ENCODE assay signal across 20 cellular contexts in the genomic region with DNA sequence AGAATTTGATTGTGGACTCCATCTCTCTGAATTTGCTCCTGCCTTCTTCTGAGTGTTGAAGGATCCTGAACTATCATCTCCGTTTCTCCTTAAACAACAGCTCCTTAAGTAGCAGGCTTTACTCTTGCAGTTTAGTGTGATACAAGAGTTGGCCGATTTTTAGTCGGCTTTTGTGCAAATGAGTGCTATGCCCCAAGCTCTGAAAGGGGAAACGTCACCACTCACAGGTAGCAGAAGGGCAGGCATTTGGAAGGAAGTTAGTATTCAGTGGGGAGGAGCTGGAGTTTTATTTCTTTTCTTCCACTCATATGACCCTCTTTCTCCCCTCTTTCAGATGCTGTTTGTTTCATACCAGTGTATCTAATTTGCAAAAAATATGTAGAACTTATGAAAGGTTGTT. TPM values are rescaled to one million over a fixed set of nuclear protein-coding genes. Genes with fewer than 3 reads are reported as not detected.
DNase-seq lines count a peak whose midpoint lies in the region; ATAC-seq, FAIRE-seq and TF ChIP-seq lines count a peak whose summit lies in the region.
"Had no signal": no experiment of that assay in that cellular context is flagged by ENCODE, and none has a peak within 500 bp of the region (broad histone marks: within the 10 kb centered on the region; RNA-seq: fewer than 3 reads in every experiment).

No MANE protein-coding gene starts in this region.

- no peak overlapping the region for H2AFZ ChIP-seq in Karpas-422 (ENCODE audit: low read length)
- peak overlapping the region; percentile 2; the same call in 1 of the 2 replicates for H2AFZ ChIP-seq in K562 (ENCODE audit: low read depth, low read length)

- no peak overlapping the region for H3K4me3 Mint-ChIP-seq in nephron progenitor cell
- H3K4me3 Mint-ChIP-seq in effector memory CD8-positive, alpha-beta T cell: no peak overlapping the region
- no peak overlapping the region for H3K4me3 Mint-ChIP-seq in CD8-positive, alpha-beta T cell
- H3K4me3 Mint-ChIP-seq: CD4-positive, CD25-positive, alpha-beta regulatory T cell; HFFc6 had no signal

- H3K27me3 ChIP-seq in Karpas-422 (ENCODE audit: low read length) (no peaks in the 10 kb centered on the region), K562 (ENCODE audit: control insufficient read depth in 2 of 2, insufficient read depth in 2 of 2, low read length in 2 of 2) (no peaks in the 10 kb centered on the region)
- no peaks in the 10 kb centered on the region for H3K27me3 ChIP-seq in CD8-positive, alpha-beta T cell (ENCODE audit: insufficient read depth, low read length)

- peaks cover 11% of the 10 kb centered on the region for H3K27me3 Mint-ChIP-seq in nephron progenitor cell (ENCODE audit: low read depth, poor library complexity)
- peaks cover 26 to 38% of the 10 kb centered on the region in 2 donors for H3K27me3 Mint-ChIP-seq in effector memory CD8-positive, alpha-beta T cell
- H3K27me3 Mint-ChIP-seq in CD8-positive, alpha-beta T cell (ENCODE audit: low read depth): peaks cover 7% of the 10 kb centered on the region

- H4K20me1 ChIP-seq in Karpas-422 (ENCODE audit: insufficient read depth, low read depth, low read length) (no peaks in the 10 kb centered on the region), K562 (replicated peaks; ENCODE audit: control insufficient read depth, insufficient read depth, low read length) (no peaks in the 10 kb centered on the region)

- DNase-seq in Karpas-422 (peak; percentile 61), K562 (ENCODE audit: extremely low read depth in 1 of 4, low spot score in 3 of 4) (no peak), nephron progenitor cell (no peak), Ammon's horn (ENCODE audit: low spot score) (no peak)
- no peak for DNase-seq in activated CD8-positive, alpha-beta memory T cell treated with anti-CD3 and anti-CD28 coated beads for 24 hours
- no peak for DNase-seq in effector memory CD8-positive, alpha-beta T cell
- no peak for DNase-seq in CD8-positive, alpha-beta T cell
- DNase-seq: BE2C; C1 segment of cervical spinal cord; Caco-2; CD4-positive, CD25-positive, alpha-beta regulatory T cell; HFFc6 had no signal

- no peak overlapping the region; the same call in 1 of the 2 replicates for H3K4me3 ChIP-seq in Karpas-422 (ENCODE audit: low read length)
- no peak overlapping the region for H3K4me3 ChIP-seq in K562
- no peak overlapping the region for H3K4me3 ChIP-seq in CD8-positive, alpha-beta T cell (ENCODE audit: low read depth, low read length)

- no peak for TF ChIP-seq EP300 in K562 (IDR thresholded peaks at IDR 0.05; ENCODE audit: low read length)

- H3K4me2 ChIP-seq in Karpas-422 (ENCODE audit: low read depth, low read length, poor library complexity, severe bottlenecking) (peak overlapping the region; percentile 21), K562 (ENCODE audit: insufficient read depth, low read length) (no peak overlapping the region)
- H3K4me2 ChIP-seq: KMS-11 had no signal

- no peaks in the 10 kb centered on the region for H3K36me3 Mint-ChIP-seq in nephron progenitor cell (ENCODE audit: low read depth)
- H3K36me3 Mint-ChIP-seq in effector memory CD8-positive, alpha-beta T cell (ENCODE audit: insufficient read depth): no peaks in the 10 kb centered on the region
- H3K36me3 Mint-ChIP-seq in CD8-positive, alpha-beta T cell: no peaks in the 10 kb centered on the region
- H3K36me3 Mint-ChIP-seq: CD4-positive, CD25-positive, alpha-beta regulatory T cell had no signal

- H3K9me3 ChIP-seq in Karpas-422 (ENCODE audit: low read length): no peaks in the 10 kb centered on the region
- H3K9me3 ChIP-seq in K562 (replicated peaks; ENCODE audit: control insufficient read depth, insufficient read depth, low read depth, low read length): no peaks in the 10 kb centered on the region
- H3K9me3 ChIP-seq in CD8-positive, alpha-beta T cell (ENCODE audit: low read length): no peaks in the 10 kb centered on the region
- H3K9me3 ChIP-seq: BE2C, Caco-2 had no signal

- H3K4me1 ChIP-seq in Karpas-422 (ENCODE audit: low read length) (peaks cover 12% of the 10 kb centered on the region), K562 (replicated peaks in 1 of 2; ENCODE audit: control insufficient read depth in 2 of 2, insufficient read depth in 2 of 2, low read length in 2 of 2) (peaks cover 0 to 9% of the 10 kb centered on the region in 2 experiments; a peak in 3 of 5 replicates)
- no peaks in the 10 kb centered on the region for H3K4me1 ChIP-seq in CD8-positive, alpha-beta T cell (ENCODE audit: insufficient read depth, low read length)
- H3K4me1 ChIP-seq: BE2C, Caco-2 had no signal

- H3K36me3 ChIP-seq in Karpas-422 (ENCODE audit: insufficient read depth, low read length) (no peaks in the 10 kb centered on the region), K562 (ENCODE audit: control insufficient read depth, insufficient read depth, low read length) (no peaks in the 10 kb centered on the region)
- no peaks in the 10 kb centered on the region for H3K36me3 ChIP-seq in CD8-positive, alpha-beta T cell (ENCODE audit: insufficient read depth, low read length)
- H3K36me3 ChIP-seq: BE2C had no signal

- H3K27ac ChIP-seq in Karpas-422 (ENCODE audit: low read length) (no peak overlapping the region), K562 (ENCODE audit: extremely low read depth, low read depth, low read length) (no peak overlapping the region)
- no peak overlapping the region for H3K27ac ChIP-seq in CD8-positive, alpha-beta T cell (ENCODE audit: low read depth, low read length)
- H3K27ac ChIP-seq: KMS-11 had no signal

- WGBS in K562 (ENCODE audit: insufficient coverage, low coverage, missing lambda C conversion rate): 5% methylated on average over 4 of the region's 4 CpGs

- H3K4me1 Mint-ChIP-seq in nephron progenitor cell: peaks cover 7% of the 10 kb centered on the region
- H3K4me1 Mint-ChIP-seq in effector memory CD8-positive, alpha-beta T cell (ENCODE audit: low read depth in 2 of 2): no peaks in the 10 kb centered on the region
- no peaks in the 10 kb centered on the region for H3K4me1 Mint-ChIP-seq in CD8-positive, alpha-beta T cell (ENCODE audit: low read depth)
- H3K4me1 Mint-ChIP-seq: CD4-positive, CD25-positive, alpha-beta regulatory T cell had no signal

- H3K9me1 ChIP-seq in K562 (ENCODE audit: control insufficient read depth, insufficient read depth, low read length): no peaks in the 10 kb centered on the region

- peak; percentile 51 for ATAC-seq in GM21529 (IDR thresholded peaks at IDR 0.05; ENCODE audit: unreplicated experiment)
- ATAC-seq in K562: no peak
- ATAC-seq in effector memory CD8-positive, alpha-beta T cell (replicated peaks): no peak
- no peak for ATAC-seq in CD8-positive, alpha-beta T cell
- ATAC-seq: HCT116 had no signal

- no peaks in the 10 kb centered on the region for H3K79me2 ChIP-seq in Karpas-422 (ENCODE audit: low read length)
- H3K79me2 ChIP-seq in K562 (ENCODE audit: control insufficient read depth, insufficient read depth, low read length): no peaks in the 10 kb centered on the region

- CTCF ChIA-PET in K562 (lab: Yijun Ruan, JAX; ENCODE audit: low intra/inter-chr PET ratio): no interaction called here
- CTCF ChIA-PET in CD8-positive, alpha-beta T cell (lab: Charles Lee): interaction anchor here (0.7 kb wide), 1 partner anchor 9 kb away, joined by 3 read pairs; no protein-coding TSS in a partner anchor

- TF ChIP-seq CTCF in K562 (IDR thresholded peaks at IDR 0.05 in 2 of 3, conservative IDR thresholded peaks at IDR 0.05 in 1 of 3; ENCODE audit: insufficient read depth in 2 of 3, low read depth in 1 of 3, low read length in 3 of 3) (no peak), nephron progenitor cell (IDR thresholded peaks at IDR 0.05) (no peak)
- TF ChIP-seq CTCF in CD8-positive, alpha-beta T cell (IDR thresholded peaks at IDR 0.05): no peak

- TF ChIP-seq RAD21 in K562 (CRISPR knock-in tag; conservative IDR thresholded peaks at IDR 0.05 in 1 of 2, IDR thresholded peaks at IDR 0.05 in 1 of 2): no peak

- POLR2A ChIA-PET in K562 (lab: Yijun Ruan, JAX): no interaction called here
- POLR2A ChIA-PET in CD8-positive, alpha-beta T cell (lab: Charles Lee): no interaction called here

- no peak overlapping the region for H3K9ac ChIP-seq in Karpas-422 (ENCODE audit: low read length)
- H3K9ac ChIP-seq in K562 (ENCODE audit: insufficient read depth in 1 of 2, low read depth in 2 of 2, low read length in 2 of 2): no peak overlapping the region
- H3K9ac ChIP-seq: KMS-11 had no signal

- TF ChIP-seq POLR2A in K562 (conservative IDR thresholded peaks at IDR 0.05): no peak

- H3K9me2 ChIP-seq in Karpas-422 (replicated peaks; ENCODE audit: insufficient read depth, low read length): no peaks in the 10 kb centered on the region

- in situ Hi-C loops in K562 (cut with MboI): no loop called here

- no peaks in the 10 kb centered on the region for H3K9me3 Mint-ChIP-seq in nephron progenitor cell
- no peaks in the 10 kb centered on the region for H3K9me3 Mint-ChIP-seq in effector memory CD8-positive, alpha-beta T cell
- H3K9me3 Mint-ChIP-seq in CD8-positive, alpha-beta T cell: no peaks in the 10 kb centered on the region
- H3K9me3 Mint-ChIP-seq: HFFc6 had no signal

- BruUV-seq in K562 (replicated peaks; lab: Mats Ljungman, UMichigan): no TSS peak

- no peak for FAIRE-seq in K562 (lab: Jason Lieb, UNC)
- FAIRE-seq: D721Med, G401.6, H54, HTR-8/SVneo had no signal

- intact Hi-C loops in K562 (cut with micrococcal nuclease): no loop called here
- intact Hi-C loops in CD8-positive, alpha-beta T cell (cut with DNase I, micrococcal nuclease): no loop called here

- H3K27ac Mint-ChIP-seq in nephron progenitor cell: peak overlapping the region; percentile 23
- H3K27ac Mint-ChIP-seq in effector memory CD8-positive, alpha-beta T cell: no peak overlapping the region
- no peak overlapping the region for H3K27ac Mint-ChIP-seq in CD8-positive, alpha-beta T cell
- H3K27ac Mint-ChIP-seq: CD4-positive, CD25-positive, alpha-beta regulatory T cell had no signal

RNA-seq across cellular contexts. Expression of gene LRRC10, which starts 36.5 kb away (rescaled TPM):
- not detected in 2 replicates for total RNA-seq in Karpas-422 (2014; rRNA removed; shearing (Covaris generic); ENCODE audit: low replicate concordance)
- not detected in 2 replicates for total RNA-seq in K562 (2011; cell fraction: chromatin; rRNA removed; ENCODE audit: low replicate concordance)
- not detected in 2 replicates for total RNA-seq in K562 (2011; cell fraction: nucleolus; rRNA removed)
- not detected in 2 replicates for total RNA-seq in K562 (2011; cell fraction: nucleoplasm; rRNA removed)
- not detected in 2 replicates for total RNA-seq in K562 (2014; rRNA removed)
- not detected in 2 replicates for total RNA-seq in K562 (2014; rRNA removed; fragmentation: Illumina TruSeq; extraction: Trizol)
- total RNA-seq in K562 (2015; rRNA removed; fragmentation: Illumina TruSeq; extraction: Trizol): not detected in 2 replicates
- not detected in 2 replicates for total RNA-seq in K562 (2021)
- polyA plus RNA-seq in K562 (2011; rRNA removed): not detected in 2 replicates
- polyA plus RNA-seq in K562 (2011; cell fraction: cytosol; rRNA removed): not detected in 2 replicates
- not detected in 2 replicates for polyA plus RNA-seq in K562 (2011; cell fraction: nucleus; rRNA removed)
- not detected in 2 replicates for polyA plus RNA-seq in K562 (2012)
- not detected in 2 replicates for polyA plus RNA-seq in K562 (2014; fragmentation: Illumina TruSeq; extraction: Trizol)
- not detected for polyA plus RNA-seq in K562 (2014; fragmentation: Nextera tagmentation; extraction: Ambion mirVana)
- polyA plus RNA-seq in K562 (2014; rRNA removed): 0.09 TPM in 1 of 2 replicates, not detected in the other
- not detected in 2 replicates for polyA minus RNA-seq in K562 (2011; rRNA and poly(A)+ RNA removed)
- not detected in 2 replicates for polyA minus RNA-seq in K562 (2011; cell fraction: cytosol; rRNA and poly(A)+ RNA removed)
- not detected in 2 replicates for polyA minus RNA-seq in K562 (2011; cell fraction: nucleus; rRNA and poly(A)+ RNA removed)
- not detected for total RNA-seq in CD8-positive, alpha-beta T cell
- total RNA-seq: A172; Caco-2; CD4-positive, CD25-positive, alpha-beta regulatory T cell; HFFc6 had no signal
- polyA plus RNA-seq: CD4-positive, CD25-positive, alpha-beta regulatory T cell had no signal

RNA-seq across cellular contexts. Expression of gene BEST3, which starts 51.9 kb away (rescaled TPM):
- not detected in 2 replicates for total RNA-seq in Karpas-422 (2014; rRNA removed; shearing (Covaris generic); ENCODE audit: low replicate concordance)
- 0.14 TPM in 1 of 2 replicates, not detected in the other for total RNA-seq in K562 (2011; cell fraction: chromatin; rRNA removed; ENCODE audit: low replicate concordance)
- not detected in 2 replicates for total RNA-seq in K562 (2011; cell fraction: nucleolus; rRNA removed)
- total RNA-seq in K562 (2011; cell fraction: nucleoplasm; rRNA removed): not detected in 2 replicates
- total RNA-seq in K562 (2014; rRNA removed) (not detected in 2 replicates), K562 (2014; rRNA removed; fragmentation: Illumina TruSeq; extraction: Trizol) (not detected in 2 replicates), K562 (2015; rRNA removed; fragmentation: Illumina TruSeq; extraction: Trizol) (not detected in 2 replicates), K562 (2021) (not detected in 2 replicates)
- polyA plus RNA-seq in K562 (2011; rRNA removed) (0.15 TPM in 1 of 2 replicates, not detected in the other), K562 (2014; fragmentation: Illumina TruSeq; extraction: Trizol) (not detected in 2 replicates), K562 (2014; fragmentation: Nextera tagmentation; extraction: Ambion mirVana) (not detected), K562 (2014; rRNA removed) (0.08 TPM in 1 of 2 replicates, not detected in the other)
- 0.03 TPM in 2 replicates for polyA plus RNA-seq in K562 (2011; cell fraction: cytosol; rRNA removed)
- not detected in 2 replicates for polyA plus RNA-seq in K562 (2011; cell fraction: nucleus; rRNA removed)
- polyA plus RNA-seq in K562 (2012): 0.03 and 0.12 TPM in 2 replicates
- 0.11 TPM in 1 of 2 replicates, not detected in the other for polyA minus RNA-seq in K562 (2011; rRNA and poly(A)+ RNA removed)
- polyA minus RNA-seq in K562 (2011; cell fraction: cytosol; rRNA and poly(A)+ RNA removed): not detected in 2 replicates
- polyA minus RNA-seq in K562 (2011; cell fraction: nucleus; rRNA and poly(A)+ RNA removed): not detected in 2 replicates
- total RNA-seq in CD8-positive, alpha-beta T cell: not detected
- total RNA-seq: CD4-positive, CD25-positive, alpha-beta regulatory T cell had no signal
- polyA plus RNA-seq: CD4-positive, CD25-positive, alpha-beta regulatory T cell had no signal
